Comparison of ENCODE assay signal across 9 cellular contexts in the genomic region with DNA sequence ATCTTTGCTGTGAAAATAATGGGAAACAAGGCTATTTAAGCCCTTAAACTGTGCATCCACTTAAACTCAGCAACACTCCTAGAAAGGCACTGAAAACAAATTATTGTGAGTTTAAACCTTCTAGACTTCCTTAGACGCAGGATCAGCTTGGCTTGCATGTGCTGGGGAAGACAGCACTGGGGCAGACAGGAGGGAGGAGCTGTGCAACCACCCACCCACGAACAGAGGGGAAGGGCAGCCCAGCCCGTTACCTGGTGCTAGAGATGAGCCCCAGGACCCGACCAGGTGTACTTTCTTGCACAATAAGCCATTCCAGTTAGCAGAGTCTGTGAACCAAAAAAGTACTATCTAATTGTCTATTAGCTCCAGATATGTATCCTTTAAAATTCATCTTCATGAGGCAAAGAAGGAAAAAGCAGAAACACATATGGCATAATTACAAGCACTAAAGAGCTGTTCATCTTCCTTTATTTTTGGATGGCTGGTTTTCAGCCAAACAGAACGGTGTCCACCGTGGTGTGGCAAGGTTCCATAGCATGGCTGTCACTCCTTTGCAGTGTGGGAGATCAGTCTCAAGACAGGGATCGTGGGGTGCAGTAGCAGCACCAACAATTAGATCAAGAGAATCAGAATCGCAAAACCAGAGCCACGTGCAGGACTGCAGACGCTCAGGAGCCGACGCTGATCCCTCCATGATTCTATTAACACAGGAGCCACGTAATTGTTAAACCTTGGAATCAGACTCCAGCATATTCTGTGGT.
DNase-seq lines count a peak whose midpoint lies in the region; ATAC-seq and TF ChIP-seq lines count a peak whose summit lies in the region.
"Had no signal": no experiment of that assay in that cellular context is flagged by ENCODE, and none has a peak within 500 bp of the region (broad histone marks: within the 10 kb centered on the region; RNA-seq: fewer than 3 reads in every experiment).

No MANE protein-coding gene starts in this region.

- peak overlapping the region; percentile 86 to 97 (median 92) for H3K27ac Mint-ChIP-seq in naive B cell
- no peak overlapping the region for H3K27ac Mint-ChIP-seq in endodermal cell

- H3K36me3 Mint-ChIP-seq in naive B cell: no peaks in the 10 kb centered on the region
- H3K36me3 Mint-ChIP-seq in endodermal cell (ENCODE audit: low read depth): peaks cover 5% of the 10 kb centered on the region

- no peaks in the 10 kb centered on the region for H3K27me3 Mint-ChIP-seq in naive B cell
- no peaks in the 10 kb centered on the region for H3K27me3 Mint-ChIP-seq in endodermal cell (ENCODE audit: insufficient read depth)

- H3K4me1 ChIP-seq in endodermal cell (ENCODE audit: control insufficient read depth, insufficient read depth, low read length): no peaks in the 10 kb centered on the region

- POLR2A ChIA-PET in GM10248 (lab: Yijun Ruan, JAX): interaction anchor here (1.4 kb wide), 1 partner anchor 10 kb away, joined by 4 read pairs; no protein-coding TSS in a partner anchor

- CTCF ChIA-PET in GM10248 (lab: Yijun Ruan, JAX): interaction anchor here (1.0 to 4.1 kb wide), 8 partner anchors 8 to 130 kb away, joined by 3 to 34 read pairs (median 6); no protein-coding TSS in a partner anchor

- H3K36me3 ChIP-seq in endodermal cell (ENCODE audit: control insufficient read depth, insufficient read depth, low read length): no peaks in the 10 kb centered on the region

- H3K9me3 Mint-ChIP-seq in naive B cell (peaks cover 0 to 8% (median 2%) of the 10 kb centered on the region in 7 donors), endodermal cell (no peaks in the 10 kb centered on the region)

- no peak overlapping the region for H3K27ac ChIP-seq in endodermal cell (ENCODE audit: low read depth, low read length)

- H3K9me3 ChIP-seq in endodermal cell (ENCODE audit: control insufficient read depth, low read length): no peaks in the 10 kb centered on the region

- H3K4me1 Mint-ChIP-seq in naive B cell: peaks cover 48 to 63% (median 58%) of the 10 kb centered on the region in 3 donors
- H3K4me1 Mint-ChIP-seq in endodermal cell: no peaks in the 10 kb centered on the region

- WGBS in endodermal cell (ENCODE audit: insufficient coverage in 1 of 2, insufficient read length in 1 of 2), 2 experiments: 90 to 94% methylated on average over 13 of the region's 13 CpGs

- DNase-seq in GM10248 (ENCODE audit: extremely low spot score) (no peak), naive B cell (no peak), endodermal cell (no peak), cardiac septum (ENCODE audit: low spot score) (no peak)
- DNase-seq in activated CD4-positive, alpha-beta T cell treated with anti-CD3 and anti-CD28 coated beads for 48 hours: peak; percentile 51
- DNase-seq: NCI-H1417 had no signal

- H3K4me3 ChIP-seq in endodermal cell (ENCODE audit: low read length): no peak overlapping the region

- H3K4me3 Mint-ChIP-seq in naive B cell (peak overlapping the region; percentile 56 to 89 (median 78)), endodermal cell (no peak overlapping the region)

- ATAC-seq in GM21619 (IDR thresholded peaks at IDR 0.05; ENCODE audit: unreplicated experiment): peak; percentile 3
- peak; percentile 46 to 47 for ATAC-seq in naive B cell (ENCODE audit: low read depth in 2 of 2)
- ATAC-seq in SK-N-SH treated with all-trans-retinoic acid at 6 μM for 48 hours: no peak
- ATAC-seq in GM18907 (IDR thresholded peaks at IDR 0.05; ENCODE audit: unreplicated experiment): no peak

- intact Hi-C loops in cardiac septum (cut with DNase I): no loop called here

- no peak overlapping the region for H3K9ac ChIP-seq in endodermal cell (ENCODE audit: extremely low read depth, low read length, poor library complexity, severe bottlenecking)

- no peaks in the 10 kb centered on the region for H3K27me3 ChIP-seq in endodermal cell (ENCODE audit: control insufficient read depth, insufficient read depth, low read length, poor library complexity, severe bottlenecking)

- TF ChIP-seq CTCF in GM10248 (IDR thresholded peaks at IDR 0.05; ENCODE audit: control extremely low read depth, extremely low read depth, low read depth, missing control alignments) (peak; percentile 2), endodermal cell (conservative IDR thresholded peaks at IDR 0.05) (no peak)

TF ChIP-seq in SK-N-SH treated with all-trans-retinoic acid at 6 μM for 48 hours, 23 proteins besides CTCF, POLR2A, EP300 and RAD21:
- TF ChIP-seq, protein P1, sequence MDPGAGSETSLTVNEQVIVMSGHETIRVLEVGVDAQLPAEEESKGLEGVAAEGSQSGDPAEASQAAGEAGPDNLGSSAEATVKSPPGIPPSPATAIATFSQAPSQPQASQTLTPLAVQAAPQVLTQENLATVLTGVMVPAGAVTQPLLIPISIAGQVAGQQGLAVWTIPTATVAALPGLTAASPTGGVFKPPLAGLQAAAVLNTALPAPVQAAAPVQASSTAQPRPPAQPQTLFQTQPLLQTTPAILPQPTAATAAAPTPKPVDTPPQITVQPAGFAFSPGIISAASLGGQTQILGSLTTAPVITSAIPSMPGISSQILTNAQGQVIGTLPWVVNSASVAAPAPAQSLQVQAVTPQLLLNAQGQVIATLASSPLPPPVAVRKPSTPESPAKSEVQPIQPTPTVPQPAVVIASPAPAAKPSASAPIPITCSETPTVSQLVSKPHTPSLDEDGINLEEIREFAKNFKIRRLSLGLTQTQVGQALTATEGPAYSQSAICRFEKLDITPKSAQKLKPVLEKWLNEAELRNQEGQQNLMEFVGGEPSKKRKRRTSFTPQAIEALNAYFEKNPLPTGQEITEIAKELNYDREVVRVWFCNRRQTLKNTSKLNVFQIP (CRISPR knock-in tag; IDR thresholded peaks at IDR 0.05; ENCODE audit: borderline replicate concordance, low read depth): no peak
- TF ChIP-seq ZNF8 (CRISPR knock-in tag; IDR thresholded peaks at IDR 0.05) (no peak), ARNTL (CRISPR knock-in tag; IDR thresholded peaks at IDR 0.05; ENCODE audit: borderline replicate concordance, low read depth) (no peak), ZFP3 (CRISPR knock-in tag; IDR thresholded peaks at IDR 0.05) (no peak), ZNF565 (CRISPR knock-in tag; conservative IDR thresholded peaks at IDR 0.05; ENCODE audit: low read depth) (no peak), ZFP30 (CRISPR knock-in tag; IDR thresholded peaks at IDR 0.05) (no peak), PPARA (CRISPR knock-in tag; IDR thresholded peaks at IDR 0.05; ENCODE audit: borderline replicate concordance) (no peak), TOX (CRISPR knock-in tag; IDR thresholded peaks at IDR 0.05; ENCODE audit: borderline replicate concordance) (no peak), SNAI2 (CRISPR knock-in tag; IDR thresholded peaks at IDR 0.05) (no peak), OSR1 (CRISPR knock-in tag; IDR thresholded peaks at IDR 0.05) (no peak), TCF4 (CRISPR knock-in tag; IDR thresholded peaks at IDR 0.05; ENCODE audit: borderline replicate concordance) (no peak)
- TF ChIP-seq, protein P2, sequence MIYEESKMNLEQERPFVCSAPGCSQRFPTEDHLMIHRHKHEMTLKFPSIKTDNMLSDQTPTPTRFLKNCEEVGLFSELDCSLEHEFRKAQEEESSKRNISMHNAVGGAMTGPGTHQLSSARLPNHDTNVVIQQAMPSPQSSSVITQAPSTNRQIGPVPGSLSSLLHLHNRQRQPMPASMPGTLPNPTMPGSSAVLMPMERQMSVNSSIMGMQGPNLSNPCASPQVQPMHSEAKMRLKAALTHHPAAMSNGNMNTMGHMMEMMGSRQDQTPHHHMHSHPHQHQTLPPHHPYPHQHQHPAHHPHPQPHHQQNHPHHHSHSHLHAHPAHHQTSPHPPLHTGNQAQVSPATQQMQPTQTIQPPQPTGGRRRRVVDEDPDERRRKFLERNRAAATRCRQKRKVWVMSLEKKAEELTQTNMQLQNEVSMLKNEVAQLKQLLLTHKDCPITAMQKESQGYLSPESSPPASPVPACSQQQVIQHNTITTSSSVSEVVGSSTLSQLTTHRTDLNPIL (CRISPR knock-in tag; IDR thresholded peaks at IDR 0.05; ENCODE audit: low read depth): no peak
- TF ChIP-seq, protein P3, sequence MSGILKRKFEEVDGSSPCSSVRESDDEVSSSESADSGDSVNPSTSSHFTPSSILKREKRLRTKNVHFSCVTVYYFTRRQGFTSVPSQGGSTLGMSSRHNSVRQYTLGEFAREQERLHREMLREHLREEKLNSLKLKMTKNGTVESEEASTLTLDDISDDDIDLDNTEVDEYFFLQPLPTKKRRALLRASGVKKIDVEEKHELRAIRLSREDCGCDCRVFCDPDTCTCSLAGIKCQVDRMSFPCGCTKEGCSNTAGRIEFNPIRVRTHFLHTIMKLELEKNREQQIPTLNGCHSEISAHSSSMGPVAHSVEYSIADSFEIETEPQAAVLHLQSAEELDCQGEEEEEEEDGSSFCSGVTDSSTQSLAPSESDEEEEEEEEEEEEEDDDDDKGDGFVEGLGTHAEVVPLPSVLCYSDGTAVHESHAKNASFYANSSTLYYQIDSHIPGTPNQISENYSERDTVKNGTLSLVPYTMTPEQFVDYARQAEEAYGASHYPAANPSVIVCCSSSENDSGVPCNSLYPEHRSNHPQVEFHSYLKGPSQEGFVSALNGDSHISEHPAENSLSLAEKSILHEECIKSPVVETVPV (CRISPR knock-in tag; IDR thresholded peaks at IDR 0.05): no peak

Comparison
In these comparisons a context has a peak if more than half of its experiments do, and no peak if none do; other contexts are left out.
1. ATAC-seq: peak in GM21619 (single experiment) and naive B cell (2 of 2); none in SK-N-SH treated with all-trans-retinoic acid at 6 μM for 48 hours (single experiment) and GM18907 (single experiment).